Comparison of ENCODE assay signal across 8 cellular contexts in the genomic region with DNA sequence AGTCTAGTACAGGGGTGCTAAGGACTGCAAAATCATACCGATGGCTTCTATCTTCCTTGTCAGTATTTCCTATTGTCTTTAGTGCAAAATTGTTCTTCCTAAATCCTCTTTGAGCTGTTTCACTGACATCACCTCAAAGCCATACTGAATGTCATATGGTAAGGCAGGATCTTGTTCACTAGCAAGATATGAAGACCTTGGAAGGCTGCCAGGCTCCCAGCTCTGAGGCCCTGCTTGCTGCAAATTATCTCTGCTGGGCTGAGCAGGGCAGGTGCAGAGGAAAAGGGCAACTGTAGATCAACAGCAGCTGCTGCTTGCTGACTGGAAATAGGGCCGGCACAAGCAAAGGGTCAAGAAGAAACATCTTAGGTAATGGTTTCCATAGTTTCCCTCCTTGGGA. TPM values are rescaled to one million over a fixed set of nuclear protein-coding genes. Genes with fewer than 3 reads are reported as not detected.
DNase-seq lines count a peak whose midpoint lies in the region; ATAC-seq, FAIRE-seq and TF ChIP-seq lines count a peak whose summit lies in the region.

No MANE protein-coding gene starts in this region.

- TF ChIP-seq CTCF in nephron progenitor cell (IDR thresholded peaks at IDR 0.05) (no peak), D721Med (IDR thresholded peaks at IDR 0.05; ENCODE audit: insufficient read depth, missing control alignments) (no peak)

- peak; percentile 94 for DNase-seq in NCI-H1092 (lab: John Stamatoyannopoulos, UW)
- DNase-seq in SK-MEL-5 (ENCODE audit: low read depth, low spot score), result peak; percentile 14
- peak; percentile 85 for DNase-seq in iris pigment epithelial cell (ENCODE audit: low read depth)
- DNase-seq in nephron progenitor cell, result no peak
- DNase-seq in D721Med (ENCODE audit: insufficient read length, low spot score), result no peak

- ATAC-seq in GM21423 (IDR thresholded peaks at IDR 0.05; ENCODE audit: unreplicated experiment), result peak; percentile 42
- ATAC-seq in HG02938 (IDR thresholded peaks at IDR 0.05; ENCODE audit: unreplicated experiment), result no peak

- H3K27ac Mint-ChIP-seq in nephron progenitor cell, result no peak overlapping the region

- in situ Hi-C loops in SK-MEL-5 (cut with HindIII; ENCODE audit: low pct_unique_long_range_greater_than_20kb, low sequenced_read_pairs), result no loop called here

- no peak overlapping the region for H3K4me3 Mint-ChIP-seq in nephron progenitor cell

- peaks cover 47% of the 10 kb centered on the region for H3K4me1 ChIP-seq in BLaER1

- H3K27ac ChIP-seq in BLaER1, result peak overlapping the region; percentile 67

- H3K36me3 Mint-ChIP-seq in nephron progenitor cell (ENCODE audit: low read depth), result no peaks in the 10 kb centered on the region

- H3K4me2 ChIP-seq in BLaER1, result peak overlapping the region; percentile 66

- no peak overlapping the region for H3K4me3 ChIP-seq in BLaER1

- H3K9me3 ChIP-seq in BLaER1, result no peaks in the 10 kb centered on the region; the same call in 1 of the 2 replicates

- H3K9me3 Mint-ChIP-seq in nephron progenitor cell, result no peaks in the 10 kb centered on the region

- H3K36me3 ChIP-seq in BLaER1, result no peaks in the 10 kb centered on the region

- peaks cover 11% of the 10 kb centered on the region for H3K27me3 Mint-ChIP-seq in nephron progenitor cell (ENCODE audit: low read depth, poor library complexity)

- no peaks in the 10 kb centered on the region for H3K27me3 ChIP-seq in BLaER1

- no peak for FAIRE-seq in D721Med (lab: Jason Lieb, UNC)

- no peak overlapping the region for H3K9ac ChIP-seq in BLaER1

- no peaks in the 10 kb centered on the region for H4K20me1 ChIP-seq in BLaER1

- no peaks in the 10 kb centered on the region for H3K4me1 Mint-ChIP-seq in nephron progenitor cell

RNA-seq across cellular contexts. Expression of a gene that starts 58.2 kb away (rescaled TPM):
- 8.0 and 11.5 TPM in 2 replicates for total RNA-seq in SK-MEL-5 (2014; rRNA removed; shearing (Covaris generic))
- polyA plus RNA-seq in SK-MEL-5 (2015; cell fraction: cytosol; rRNA removed), result 22.3 and 28.1 TPM in 2 replicates
- 17.6 and 18.0 TPM in 2 replicates for polyA plus RNA-seq in SK-MEL-5 (2015; cell fraction: nucleus; rRNA removed)

Comparison
In these comparisons a context has a peak if more than half of its experiments do, and no peak if none do; other contexts are left out.
1. DNase-seq: peak in NCI-H1092 (single experiment), SK-MEL-5 (single experiment) and iris pigment epithelial cell (single experiment); none in nephron progenitor cell (single experiment) and D721Med (single experiment).